In genomic region chr7:155646669-155647068, GRCh38 we compare ENCODE assay signal across 11 cellular contexts. TPM values are rescaled to one million over a fixed set of nuclear protein-coding genes. Genes with fewer than 3 reads are reported as not detected.
DNase-seq lines count a peak whose midpoint lies in the region; ATAC-seq, FAIRE-seq and TF ChIP-seq lines count a peak whose summit lies in the region.
"Had no signal": no experiment of that assay in that cellular context is flagged by ENCODE, and none has a peak within 500 bp of the region (broad histone marks: within the 10 kb centered on the region; RNA-seq: fewer than 3 reads in every experiment).

No MANE protein-coding gene starts in this region.

- TF ChIP-seq EP300 in A549 (IDR thresholded peaks at IDR 0.05): no peak

- peaks cover 65% of the 10 kb centered on the region for H3K36me3 Mint-ChIP-seq in activated CD8-positive, alpha-beta T cell treated with anti-CD3 and anti-CD28 coated beads, Interleukin-2, amount 10 ng/mL, durations not matched to agents 7 days and 5 days (ENCODE audit: low read depth)
- peaks cover 16 to 32% (median 27%) of the 10 kb centered on the region in 3 donors for H3K36me3 Mint-ChIP-seq in immature natural killer cell

- no peak for TF ChIP-seq POLR2A in A549 (IDR thresholded peaks at IDR 0.05; ENCODE audit: low read length)

- no peak for FAIRE-seq in A549 (lab: Jason Lieb, UNC)

- H3K4me1 ChIP-seq in A549: peaks cover 19% of the 10 kb centered on the region; the same call in 2 of the 3 replicates
- peaks cover 15% of the 10 kb centered on the region for H3K4me1 ChIP-seq in GM23248 (ENCODE audit: insufficient read depth)

- H2AFZ ChIP-seq in GM23248: no peak overlapping the region

- no peak for TF ChIP-seq RAD21 in A549 (conservative IDR thresholded peaks at IDR 0.05 in 1 of 2, IDR thresholded peaks at IDR 0.05 in 1 of 2)

- POLR2A ChIA-PET in A549 (lab: Yijun Ruan, JAX): no interaction called here
- POLR2A ChIA-PET in activated CD8-positive, alpha-beta T cell treated with anti-CD3 and anti-CD28 coated beads, Interleukin-2, amount 10 ng/mL, durations not matched to agents 7 days and 5 days (lab: Charles Lee): no interaction called here

- H3F3A ChIP-seq in GM23248 (ENCODE audit: insufficient read depth): no peaks in the 10 kb centered on the region

- H3K27me3 Mint-ChIP-seq in activated CD8-positive, alpha-beta T cell treated with anti-CD3 and anti-CD28 coated beads, Interleukin-2, amount 10 ng/mL, durations not matched to agents 7 days and 5 days (ENCODE audit: low read depth): no peaks in the 10 kb centered on the region
- H3K27me3 Mint-ChIP-seq in immature natural killer cell (ENCODE audit: low read depth in 3 of 3): peaks cover 7 to 14% (median 9%) of the 10 kb centered on the region in 3 donors

- H4K20me1 ChIP-seq in GM23248 (ENCODE audit: insufficient read depth): peaks cover 9% of the 10 kb centered on the region; the same call in 1 of the 2 replicates

- H3K79me2 ChIP-seq in GM23248 (ENCODE audit: insufficient read depth): peaks cover 87% of the 10 kb centered on the region

- H3K9me2 ChIP-seq in GM23248 (ENCODE audit: insufficient read depth): no peaks in the 10 kb centered on the region

- H3K4me2 ChIP-seq in A549 (peak overlapping the region; percentile 94), GM23248 (ENCODE audit: unreplicated experiment) (peak overlapping the region; percentile 85)

- WGBS in A549 (ENCODE audit: missing lambda C conversion rate): 79% methylated on average over 7 of the region's 7 CpGs
- 83 to 84% methylated on average over 7 of the region's 7 CpGs for WGBS in GM23248 (ENCODE audit: low coverage in 1 of 2, low lambda C conversion rate in 2 of 2, missing lambda C conversion rate in 2 of 2), 2 experiments

- no peak overlapping the region for H3K27ac ChIP-seq in A549
- H3K27ac ChIP-seq in GM23248: no peak overlapping the region

- in situ Hi-C loops in GM23248 (cut with MboI): no loop called here
- in situ Hi-C loops in G401 (cut with HindIII; ENCODE audit: low sequenced_read_pairs): no loop called here

- peak overlapping the region; percentile 99 for H3K4me3 Mint-ChIP-seq in activated CD8-positive, alpha-beta T cell treated with anti-CD3 and anti-CD28 coated beads, Interleukin-2, amount 10 ng/mL, durations not matched to agents 7 days and 5 days
- H3K4me3 Mint-ChIP-seq in immature natural killer cell: peak overlapping the region; percentile 52 to 99 (median 97)

- ATAC-seq in A549 (no peak), GM21723 (IDR thresholded peaks at IDR 0.05; ENCODE audit: unreplicated experiment) (no peak)
- no peak for ATAC-seq in activated CD8-positive, alpha-beta T cell treated with anti-CD3 and anti-CD28 coated beads, Interleukin-2, amount 10 ng/mL, durations not matched to agents 7 days and 5 days
- ATAC-seq: sciatic nerve had no signal

- CTCF ChIA-PET in A549 (lab: Yijun Ruan, JAX): no interaction called here
- CTCF ChIA-PET in activated CD8-positive, alpha-beta T cell treated with anti-CD3 and anti-CD28 coated beads, Interleukin-2, amount 10 ng/mL, durations not matched to agents 7 days and 5 days (lab: Charles Lee): no interaction called here

- TF ChIP-seq CTCF in A549 (IDR thresholded peaks at IDR 0.05): no peak

- peak overlapping the region; percentile 98; the same call in 1 of the 2 replicates for H3K9ac ChIP-seq in GM23248

- H3K27ac Mint-ChIP-seq in activated CD8-positive, alpha-beta T cell treated with anti-CD3 and anti-CD28 coated beads, Interleukin-2, amount 10 ng/mL, durations not matched to agents 7 days and 5 days: no peak overlapping the region
- peak overlapping the region; percentile 8 to 83 (median 30) for H3K27ac Mint-ChIP-seq in immature natural killer cell

- no peak for DNase-seq in A549 (ENCODE audit: low read depth in 1 of 2, low spot score in 1 of 2)
- DNase-seq in GM23248: no peak
- DNase-seq in activated CD8-positive, alpha-beta T cell treated with anti-CD3 and anti-CD28 coated beads, Interleukin-2, amount 10 ng/mL, durations not matched to agents 7 days and 5 days: no peak
- DNase-seq in immature natural killer cell: no peak
- DNase-seq in DMS153 (lab: John Stamatoyannopoulos, UW): no peak
- no peak for DNase-seq in middle frontal gyrus (ENCODE audit: extremely low spot score, low spot score)
- DNase-seq in G401 (ENCODE audit: low spot score): no peak
- DNase-seq: COR-L47, NCI-H2107 had no signal

- no peaks in the 10 kb centered on the region for H3K27me3 ChIP-seq in GM23248 (replicated peaks; ENCODE audit: insufficient read depth)

- H3K4me1 Mint-ChIP-seq in activated CD8-positive, alpha-beta T cell treated with anti-CD3 and anti-CD28 coated beads, Interleukin-2, amount 10 ng/mL, durations not matched to agents 7 days and 5 days (ENCODE audit: low read depth): peaks cover 54% of the 10 kb centered on the region
- H3K4me1 Mint-ChIP-seq in immature natural killer cell: peaks cover 70 to 82% of the 10 kb centered on the region in 2 donors

- peaks cover 17% of the 10 kb centered on the region for H3K9me3 Mint-ChIP-seq in activated CD8-positive, alpha-beta T cell treated with anti-CD3 and anti-CD28 coated beads, Interleukin-2, amount 10 ng/mL, durations not matched to agents 7 days and 5 days (ENCODE audit: insufficient read depth)
- peaks cover 0 to 10% (median 4%) of the 10 kb centered on the region in 6 donors for H3K9me3 Mint-ChIP-seq in immature natural killer cell

- H3K36me3 ChIP-seq in GM23248 (ENCODE audit: low read depth): peaks cover 15% of the 10 kb centered on the region; the same call in 1 of the 2 replicates

- no peak overlapping the region for H3K4me3 ChIP-seq in A549
- peak overlapping the region; percentile 92 for H3K4me3 ChIP-seq in GM23248

- peaks cover 37% of the 10 kb centered on the region for H3K9me3 ChIP-seq in A549
- no peaks in the 10 kb centered on the region for H3K9me3 ChIP-seq in GM23248 (ENCODE audit: low read depth)

TF ChIP-seq in A549, 52 proteins besides CTCF, POLR2A, EP300 and RAD21 (continues in another document):
- TF ChIP-seq PBX3 (IDR thresholded peaks at IDR 0.05) (no peak), FOSB (CRISPR knock-in tag; IDR thresholded peaks at IDR 0.05) (no peak), HOXB13 (CRISPR knock-in tag; IDR thresholded peaks at IDR 0.05; ENCODE audit: low read depth) (no peak), ESRRA (IDR thresholded peaks at IDR 0.05; ENCODE audit: borderline replicate concordance, low read length) (no peak), HOXA7 (CRISPR knock-in tag; IDR thresholded peaks at IDR 0.05) (no peak), HEYL (CRISPR knock-in tag; IDR thresholded peaks at IDR 0.05) (no peak), NPAS2 (CRISPR knock-in tag; IDR thresholded peaks at IDR 0.05; ENCODE audit: borderline replicate concordance) (no peak), SREBF2 (IDR thresholded peaks at IDR 0.05) (no peak), FOSL2 (IDR thresholded peaks at IDR 0.05) (no peak), FOSL2 (CRISPR knock-in tag; IDR thresholded peaks at IDR 0.05) (no peak), TP53 (CRISPR knock-in tag; IDR thresholded peaks at IDR 0.05) (no peak)
- TF ChIP-seq, protein P1, sequence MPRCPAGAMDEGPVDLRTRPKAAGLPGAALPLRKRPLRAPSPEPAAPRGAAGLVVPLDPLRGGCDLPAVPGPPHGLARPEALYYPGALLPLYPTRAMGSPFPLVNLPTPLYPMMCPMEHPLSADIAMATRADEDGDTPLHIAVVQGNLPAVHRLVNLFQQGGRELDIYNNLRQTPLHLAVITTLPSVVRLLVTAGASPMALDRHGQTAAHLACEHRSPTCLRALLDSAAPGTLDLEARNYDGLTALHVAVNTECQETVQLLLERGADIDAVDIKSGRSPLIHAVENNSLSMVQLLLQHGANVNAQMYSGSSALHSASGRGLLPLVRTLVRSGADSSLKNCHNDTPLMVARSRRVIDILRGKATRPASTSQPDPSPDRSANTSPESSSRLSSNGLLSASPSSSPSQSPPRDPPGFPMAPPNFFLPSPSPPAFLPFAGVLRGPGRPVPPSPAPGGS (IDR thresholded peaks at IDR 0.05): no peak
- TF ChIP-seq, protein P2, sequence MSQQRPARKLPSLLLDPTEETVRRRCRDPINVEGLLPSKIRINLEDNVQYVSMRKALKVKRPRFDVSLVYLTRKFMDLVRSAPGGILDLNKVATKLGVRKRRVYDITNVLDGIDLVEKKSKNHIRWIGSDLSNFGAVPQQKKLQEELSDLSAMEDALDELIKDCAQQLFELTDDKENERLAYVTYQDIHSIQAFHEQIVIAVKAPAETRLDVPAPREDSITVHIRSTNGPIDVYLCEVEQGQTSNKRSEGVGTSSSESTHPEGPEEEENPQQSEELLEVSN (IDR thresholded peaks at IDR 0.05; ENCODE audit: borderline replicate concordance, low read depth): no peak

RNA-seq across cellular contexts. Expression of gene RBM33, which starts 2.2 kb away (rescaled TPM):
- polyA plus RNA-seq in A549 (2011; rRNA removed) (19.5 and 21.9 TPM in 2 replicates), A549 (2017; fragmentation: RNase III; extraction: RNeasy Plus Mini Kit Qiagen cat#74134 plus additional on column Dnase treatment) (21.7 to 22.1 TPM (median 21.7 TPM) in 3 replicates), GM23248 (2016; fragmentation: Nextera tagmentation; extraction: Ambion mirVana) (33.2 and 36.0 TPM in 2 replicates), immature natural killer cell (10 to 100 TPM; 10.9 to 61.5 (median 28.3) TPM)
- 9.1 and 9.9 TPM in 2 replicates for polyA plus RNA-seq in A549 (2012; cell fraction: cytosol; rRNA removed)
- polyA plus RNA-seq in A549 (2012; cell fraction: nucleus; rRNA removed): 31.2 and 46.0 TPM in 2 replicates
- 23.8 and 27.3 TPM in 2 replicates for polyA minus RNA-seq in A549 (2011; rRNA and poly(A)+ RNA removed)
- 9.5 and 10.5 TPM in 2 replicates for total RNA-seq in GM23248 (2014; rRNA removed; shearing (Covaris generic))
- total RNA-seq in activated CD8-positive, alpha-beta T cell treated with anti-CD3 and anti-CD28 coated beads, Interleukin-2, amount 10 ng/mL, durations not matched to agents 7 days and 5 days: 10 to 100 TPM; 81.4 to 85.6 TPM
- total RNA-seq in G401 (2014; rRNA removed; shearing (Covaris generic)): 12.3 and 13.2 TPM in 2 replicates
